ENCODE assay signal across 23 cellular contexts in the genomic region with DNA sequence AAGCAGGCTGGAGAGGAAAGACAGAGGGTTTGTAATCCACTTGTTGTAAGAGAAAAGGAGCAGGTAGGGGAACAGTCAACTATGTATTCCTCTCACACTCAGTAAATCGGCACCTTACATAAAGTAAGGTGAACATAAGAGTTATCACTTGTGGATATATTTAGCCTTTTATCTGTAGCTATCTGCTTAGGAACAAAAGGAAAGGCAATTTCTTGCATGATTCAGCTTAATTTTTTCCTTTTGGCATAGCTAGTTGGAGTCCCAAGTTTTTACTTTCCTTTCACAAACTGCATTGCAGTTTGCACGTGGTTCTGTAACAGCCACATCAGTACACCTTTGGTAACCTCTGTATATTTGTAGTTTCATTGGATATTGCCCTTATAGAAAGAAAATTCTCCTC.
"Had no signal": no experiment of that assay in that cellular context is flagged by ENCODE, and none has a peak within 500 bp of the region (broad histone marks: within the 10 kb centered on the region; RNA-seq: fewer than 3 reads in every experiment).

No MANE protein-coding gene starts in this region.

- H3K27me3 ChIP-seq: breast epithelium, colonic mucosa, dorsolateral prefrontal cortex, sigmoid colon had no signal

- H3K27ac Mint-ChIP-seq: activated B cell treated with CpG ODN at 0.5 μM for 24 hours; activated CD4-positive, alpha-beta T cell treated with anti-CD3 and anti-CD28 coated beads for 36 hours; activated naive CD8-positive, alpha-beta T cell treated with anti-CD3 and anti-CD28 coated beads for 36 hours; activated T-helper 2 cell treated with anti-CD3 and anti-CD28 coated beads, Interferon-gamma antibody, Interleukin-2, Interleukin-4, amounts not matched to agents 10 μg/mL and 5 μg/mL and 100 μg/mL, durations not matched to agents 14 hours and 24 hours and 36 hours; immature natural killer cell; progenitor cell of endocrine pancreas; T-helper 1 cell treated with Interleukin-12 subunit alpha and Interleukin-12 subunit beta and Interleukin-4 antibody, amounts not matched to agents 30 μg/mL and 1 μg/mL, for 36 hours had no signal

- H3K27ac ChIP-seq: colonic mucosa, dorsolateral prefrontal cortex, sigmoid colon, thoracic aorta had no signal

- H3K4me1 Mint-ChIP-seq: activated B cell treated with CpG ODN at 0.5 μM for 24 hours; activated CD4-positive, alpha-beta T cell treated with anti-CD3 and anti-CD28 coated beads for 36 hours; activated naive CD8-positive, alpha-beta T cell treated with anti-CD3 and anti-CD28 coated beads for 36 hours; immature natural killer cell; naive B cell had no signal

- H3K27me3 Mint-ChIP-seq: activated CD4-positive, alpha-beta T cell treated with anti-CD3 and anti-CD28 coated beads for 36 hours; activated naive CD8-positive, alpha-beta T cell treated with anti-CD3 and anti-CD28 coated beads for 36 hours; naive B cell; progenitor cell of endocrine pancreas had no signal

- H3K9me3 Mint-ChIP-seq: activated B cell treated with CpG ODN at 0.5 μM for 24 hours; activated naive CD8-positive, alpha-beta T cell treated with anti-CD3 and anti-CD28 coated beads for 36 hours; activated T-cell treated with anti-CD3 and anti-CD28 coated beads, Interleukin-2, amount 50 U/mL, for 4 hours; activated T-helper 2 cell treated with anti-CD3 and anti-CD28 coated beads, Interferon-gamma antibody, Interleukin-2, Interleukin-4, amounts not matched to agents 10 μg/mL and 5 μg/mL and 100 μg/mL, durations not matched to agents 14 hours and 24 hours and 36 hours; immature natural killer cell; naive B cell; T-helper 1 cell treated with Interleukin-12 subunit alpha and Interleukin-12 subunit beta and Interleukin-4 antibody, amounts not matched to agents 30 μg/mL and 1 μg/mL, for 36 hours had no signal

- H3K36me3 ChIP-seq: breast epithelium, colonic mucosa, sigmoid colon, thoracic aorta had no signal

- H3K4me3 Mint-ChIP-seq: activated B cell treated with CpG ODN at 0.5 μM for 24 hours; activated CD4-positive, alpha-beta T cell treated with anti-CD3 and anti-CD28 coated beads for 36 hours; activated naive CD8-positive, alpha-beta T cell treated with anti-CD3 and anti-CD28 coated beads for 36 hours; activated T-cell treated with anti-CD3 and anti-CD28 coated beads, Interleukin-2, amount 50 U/mL, for 4 hours; immature natural killer cell; naive B cell; T-helper 1 cell treated with Interleukin-12 subunit alpha and Interleukin-12 subunit beta and Interleukin-4 antibody, amounts not matched to agents 30 μg/mL and 1 μg/mL, for 36 hours had no signal

- H3K36me3 Mint-ChIP-seq: activated naive CD8-positive, alpha-beta T cell treated with anti-CD3 and anti-CD28 coated beads for 36 hours; immature natural killer cell; naive B cell had no signal

- H3K9me3 ChIP-seq: breast epithelium, colonic mucosa, sigmoid colon, thoracic aorta had no signal

- ATAC-seq: activated CD4-positive, alpha-beta T cell treated with anti-CD3 and anti-CD28 coated beads for 36 hours; activated T-cell treated with anti-CD3 and anti-CD28 coated beads, Interleukin-2, amount 50 U/mL, for 4 hours had no signal

- DNase-seq: activated B cell treated with CpG ODN at 0.5 μM for 24 hours; activated CD4-positive, alpha-beta T cell treated with anti-CD3 and anti-CD28 coated beads for 36 hours; activated CD4-positive, alpha-beta T cell treated with anti-CD3 and anti-CD28 coated beads, Interleukin-2, amount 50 U/mL, for 4 hours; activated CD8-positive, alpha-beta memory T cell treated with anti-CD3 and anti-CD28 coated beads, Interleukin-2, amount 50 U/mL, for 48 hours; activated naive CD4-positive, alpha-beta T cell; activated naive CD8-positive, alpha-beta T cell treated with anti-CD3 and anti-CD28 coated beads for 36 hours; activated T-cell treated with anti-CD3 and anti-CD28 coated beads, Interleukin-2, amount 50 U/mL, for 4 hours; dorsolateral prefrontal cortex; foreskin fibroblast; immature natural killer cell; mesenchymal stem cell; naive B cell; retina; sigmoid colon; stimulated activated CD4-positive, alpha-beta T cell treated with anti-CD3 and anti-CD28 coated beads, Interleukin-4, amount 100 ng/mL, for 1 hour; stimulated activated naive CD4-positive, alpha-beta T cell; T1000 had no signal

- H3K4me3 ChIP-seq: breast epithelium, colonic mucosa, dorsolateral prefrontal cortex, sigmoid colon, thoracic aorta had no signal
